In the genomic region with DNA sequence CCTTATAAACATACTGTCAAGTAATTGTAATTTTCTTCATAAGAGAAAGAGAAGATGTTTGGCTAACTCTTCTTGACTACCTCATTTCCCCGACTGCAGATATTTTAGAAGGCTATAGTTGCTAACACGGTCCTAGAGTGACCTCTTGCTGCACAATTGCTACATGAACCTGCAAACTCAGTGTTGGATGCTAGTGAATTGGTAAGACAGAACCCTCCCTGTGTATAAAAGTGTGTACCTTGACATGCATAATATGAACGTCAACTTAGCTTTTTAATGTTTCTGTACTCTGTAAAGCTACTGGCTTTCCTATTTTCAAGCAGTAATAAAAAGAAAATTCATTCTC, we compare ENCODE assay signal across 10 cellular contexts. TPM values are rescaled to one million over a fixed set of nuclear protein-coding genes. Genes with fewer than 3 reads are reported as not detected.
A peak's percentile ranks its signal among the peaks of the same experiment; 100 is the strongest.
DNase-seq lines count a peak whose midpoint lies in the region; ATAC-seq and TF ChIP-seq lines count a peak whose summit lies in the region.
"Had no signal": no experiment of that assay in that cellular context is flagged by ENCODE, and none has a peak within 500 bp of the region (broad histone marks: within the 10 kb centered on the region; RNA-seq: fewer than 3 reads in every experiment).

No MANE protein-coding gene starts in this region.

- no peaks in the 10 kb centered on the region for H3K9me3 ChIP-seq in tibial artery
- H3K9me3 ChIP-seq: SJCRH30 had no signal

- H3K9me3 Mint-ChIP-seq in activated T-helper 2 cell treated with anti-CD3 and anti-CD28 coated beads, Interferon-gamma antibody, Interleukin-2, Interleukin-4, amounts not matched to agents 10 μg/mL and 5 μg/mL and 100 μg/mL, durations not matched to agents 14 hours and 24 hours and 36 hours: no peaks in the 10 kb centered on the region
- H3K9me3 Mint-ChIP-seq: CD8-positive, alpha-beta T cell had no signal

- ATAC-seq in GM21619 (IDR thresholded peaks at IDR 0.05; ENCODE audit: unreplicated experiment): peak; percentile 57
- ATAC-seq: CD8-positive, alpha-beta T cell had no signal

- H3K27me3 Mint-ChIP-seq in activated T-helper 2 cell treated with anti-CD3 and anti-CD28 coated beads, Interferon-gamma antibody, Interleukin-2, Interleukin-4, amounts not matched to agents 10 μg/mL and 5 μg/mL and 100 μg/mL, durations not matched to agents 14 hours and 24 hours and 36 hours (ENCODE audit: low read depth): peaks cover 6% of the 10 kb centered on the region

- DNase-seq in A172 (ENCODE audit: low spot score) (peak; percentile 18), NCI-H2196 treated with DMSO at 0.1 percent for 48 hours (lab: John Stamatoyannopoulos, UW; ENCODE audit: unreplicated experiment) (peak; percentile 24), dermis blood vessel endothelial cell (peak; percentile 84), DMS79 (lab: John Stamatoyannopoulos, UW) (no peak), tibial artery (no peak), T1000 (lab: John Stamatoyannopoulos, UW) (no peak)
- no peak for DNase-seq in activated T-helper 2 cell treated with anti-CD3 and anti-CD28 coated beads, Interferon-gamma antibody, Interleukin-2, Interleukin-4, amounts not matched to agents 10 μg/mL and 5 μg/mL and 100 μg/mL, durations not matched to agents 14 hours and 24 hours and 36 hours (ENCODE audit: low spot score)
- DNase-seq: CD8-positive, alpha-beta T cell had no signal

- H3K4me1 Mint-ChIP-seq in activated T-helper 2 cell treated with anti-CD3 and anti-CD28 coated beads, Interferon-gamma antibody, Interleukin-2, Interleukin-4, amounts not matched to agents 10 μg/mL and 5 μg/mL and 100 μg/mL, durations not matched to agents 14 hours and 24 hours and 36 hours (ENCODE audit: low read depth): no peaks in the 10 kb centered on the region

- no peaks in the 10 kb centered on the region for H3K27me3 ChIP-seq in tibial artery
- H3K27me3 ChIP-seq: SJCRH30 had no signal

- H3K4me3 ChIP-seq in tibial artery: no peak overlapping the region
- H3K4me3 ChIP-seq: SJCRH30 had no signal

- peaks cover 0 to 9% (median 0%) of the 10 kb centered on the region in 4 donors for H3K4me1 ChIP-seq in tibial artery
- H3K4me1 ChIP-seq: SJCRH30 had no signal

- no peak overlapping the region for H3K27ac Mint-ChIP-seq in activated T-helper 2 cell treated with anti-CD3 and anti-CD28 coated beads, Interferon-gamma antibody, Interleukin-2, Interleukin-4, amounts not matched to agents 10 μg/mL and 5 μg/mL and 100 μg/mL, durations not matched to agents 14 hours and 24 hours and 36 hours
- H3K27ac Mint-ChIP-seq: CD8-positive, alpha-beta T cell had no signal

- H3K36me3 Mint-ChIP-seq in activated T-helper 2 cell treated with anti-CD3 and anti-CD28 coated beads, Interferon-gamma antibody, Interleukin-2, Interleukin-4, amounts not matched to agents 10 μg/mL and 5 μg/mL and 100 μg/mL, durations not matched to agents 14 hours and 24 hours and 36 hours (ENCODE audit: low read depth): no peaks in the 10 kb centered on the region
- H3K36me3 Mint-ChIP-seq: CD8-positive, alpha-beta T cell had no signal

- H3K4me3 Mint-ChIP-seq in activated T-helper 2 cell treated with anti-CD3 and anti-CD28 coated beads, Interferon-gamma antibody, Interleukin-2, Interleukin-4, amounts not matched to agents 10 μg/mL and 5 μg/mL and 100 μg/mL, durations not matched to agents 14 hours and 24 hours and 36 hours (ENCODE audit: low read depth): no peak overlapping the region
- H3K4me3 Mint-ChIP-seq: CD8-positive, alpha-beta T cell had no signal

- intact Hi-C loops in activated T-helper 2 cell treated with anti-CD3 and anti-CD28 coated beads, Interferon-gamma antibody, Interleukin-2, Interleukin-4, amounts not matched to agents 10 μg/mL and 5 μg/mL and 100 μg/mL, durations not matched to agents 14 hours and 24 hours and 36 hours (cut with micrococcal nuclease): loop anchor here (5.0 kb wide), 1 partner anchor 302 kb away; no protein-coding TSS in a partner anchor
- intact Hi-C loops in tibial artery (cut with DNase I; ENCODE audit: low total_unique reads): no loop called here

- no peak overlapping the region for H3K27ac ChIP-seq in tibial artery
- H3K27ac ChIP-seq: SJCRH30 had no signal

- peaks cover 0 to 18% (median 4%) of the 10 kb centered on the region in 3 donors for H3K36me3 ChIP-seq in tibial artery
- H3K36me3 ChIP-seq: SJCRH30 had no signal

- no peak for TF ChIP-seq CTCF in tibial artery (IDR thresholded peaks at IDR 0.05)

RNA-seq across cellular contexts. Expression of a gene that starts 46.7 kb away (rescaled TPM):
- not detected in 2 replicates for total RNA-seq in A172 (2014; rRNA removed; shearing (Covaris generic))
- total RNA-seq in dermis blood vessel endothelial cell: not detected in 2 replicates
- not detected in 2 replicates for total RNA-seq in activated T-helper 2 cell treated with anti-CD3 and anti-CD28 coated beads, Interferon-gamma antibody, Interleukin-2, Interleukin-4, amounts not matched to agents 10 μg/mL and 5 μg/mL and 100 μg/mL, durations not matched to agents 14 hours and 24 hours and 36 hours
- total RNA-seq: CD8-positive, alpha-beta T cell; SJCRH30 had no signal

Comparison
In these comparisons a context has a peak if more than half of its experiments do, and no peak if none do; other contexts are left out.
1. DNase-seq: peak in A172 (single experiment), NCI-H2196 treated with DMSO at 0.1 percent for 48 hours (single experiment) and dermis blood vessel endothelial cell (single experiment); none in DMS79 (single experiment), activated T-helper 2 cell treated with anti-CD3 and anti-CD28 coated beads, Interferon-gamma antibody, Interleukin-2, Interleukin-4, amounts not matched to agents 10 μg/mL and 5 μg/mL and 100 μg/mL, durations not matched to agents 14 hours and 24 hours and 36 hours (single experiment), tibial artery (0 of 2) and T1000 (single experiment).